In the genomic region with DNA sequence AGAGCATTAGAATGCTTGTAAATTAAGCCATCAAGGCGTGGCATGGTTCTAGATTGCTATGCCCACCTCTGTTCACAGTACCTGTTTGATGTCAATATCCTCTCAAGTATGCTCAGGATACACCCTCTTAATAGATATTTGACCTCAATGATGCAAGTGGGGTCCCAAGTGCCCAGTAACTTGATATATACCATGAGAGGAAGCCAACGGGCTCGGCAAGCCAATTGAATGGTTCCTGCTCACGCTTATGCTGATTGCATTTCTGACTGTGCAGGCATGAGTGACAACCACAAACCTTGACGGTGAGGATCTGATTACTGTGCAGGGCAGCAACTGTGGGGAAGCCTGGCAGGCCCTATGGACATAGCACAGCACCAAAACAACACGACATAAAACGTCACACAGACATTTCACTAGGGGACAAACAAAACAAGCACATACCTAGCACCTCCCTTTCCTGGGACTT, we compare ENCODE assay signal across 28 cellular contexts.
A peak's percentile ranks its signal among the peaks of the same experiment; 100 is the strongest.
DNase-seq lines count a peak whose midpoint lies in the region; ATAC-seq and TF ChIP-seq lines count a peak whose summit lies in the region.
"Had no signal": no experiment of that assay in that cellular context is flagged by ENCODE, and none has a peak within 500 bp of the region (broad histone marks: within the 10 kb centered on the region; RNA-seq: fewer than 3 reads in every experiment).

No MANE protein-coding gene starts in this region.

- TF ChIP-seq CTCF in gastrocnemius medialis (IDR thresholded peaks at IDR 0.05 in 4 of 5, conservative IDR thresholded peaks at IDR 0.05 in 1 of 5) (no peak), gastroesophageal sphincter (IDR thresholded peaks at IDR 0.05) (no peak), PC-3 (conservative IDR thresholded peaks at IDR 0.05; ENCODE audit: low read depth, low read length) (no peak)

- H3F3A ChIP-seq in PC-3 (ENCODE audit: low read length, unreplicated experiment) = no peaks in the 10 kb centered on the region

- no peak overlapping the region for H3K9ac ChIP-seq in PC-3 (ENCODE audit: low read length)
- H3K9ac ChIP-seq: SK-N-SH had no signal

- POLR2A ChIA-PET in PC-3 (lab: Charles Lee; ENCODE audit: unreplicated experiment) = no interaction called here

- no peaks in the 10 kb centered on the region for H3K9me2 ChIP-seq in PC-3 (replicated peaks; ENCODE audit: low read length)
- H3K9me2 ChIP-seq: SK-N-SH had no signal

- intact Hi-C loops in gastrocnemius medialis (cut with DNase I; ENCODE audit: low total_unique reads) = no loop called here
- intact Hi-C loops in PC-3 (cut with micrococcal nuclease) = no loop called here

- no peaks in the 10 kb centered on the region for H3K9me3 ChIP-seq in gastrocnemius medialis
- H3K9me3 ChIP-seq in gastroesophageal sphincter = no peaks in the 10 kb centered on the region
- no peaks in the 10 kb centered on the region for H3K9me3 ChIP-seq in PC-3 (ENCODE audit: low read length)
- H3K9me3 ChIP-seq: adrenal gland, right atrium auricular region, SK-N-SH had no signal

- no peaks in the 10 kb centered on the region for H3K36me3 ChIP-seq in gastrocnemius medialis
- no peaks in the 10 kb centered on the region for H3K36me3 ChIP-seq in gastroesophageal sphincter
- H3K36me3 ChIP-seq in PC-3 (ENCODE audit: low read depth, low read length) = no peaks in the 10 kb centered on the region
- H3K36me3 ChIP-seq: adrenal gland, right atrium auricular region had no signal

- TF ChIP-seq RAD21 in Ishikawa (IDR thresholded peaks at IDR 0.05; ENCODE audit: low read depth) = no peak

- TF ChIP-seq EP300 in Ishikawa (IDR thresholded peaks at IDR 0.05; ENCODE audit: borderline replicate concordance) (peak; percentile 81; the same call in 1 of the 2 replicates), gastroesophageal sphincter (IDR thresholded peaks at IDR 0.05) (no peak)

- H3K27me3 ChIP-seq in gastrocnemius medialis = no peaks in the 10 kb centered on the region
- no peaks in the 10 kb centered on the region for H3K27me3 ChIP-seq in gastroesophageal sphincter
- H3K27me3 ChIP-seq in PC-3 (ENCODE audit: low read length) = peaks cover 6% of the 10 kb centered on the region; the same call in 1 of the 2 replicates
- H3K27me3 ChIP-seq: adrenal gland, dorsolateral prefrontal cortex, right atrium auricular region had no signal

- DNase-seq in NCI-H510A treated with DMSO at 0.1 percent for 48 hours (lab: John Stamatoyannopoulos, UW) (peak; percentile 64), left kidney (ENCODE audit: low read depth, low spot score) (peak; percentile 85), gastrocnemius medialis (peak; percentile 59 to 61), PC-3 (no peak), COR-L47 (lab: John Stamatoyannopoulos, UW) (no peak)
- DNase-seq: activated CD4-positive, alpha-beta memory T cell treated with anti-CD3 and anti-CD28 coated beads for 36 hours; activated CD4-positive, CD25-positive, alpha-beta regulatory T cell treated with anti-CD3 and anti-CD28 coated beads, Interleukin-2, amount 50 U/mL, for 72 hours; activated CD8-positive, alpha-beta memory T cell treated with anti-CD3 and anti-CD28 coated beads, Interleukin-2, amount 50 U/mL, for 4 hours; activated naive CD4-positive, alpha-beta T cell treated with anti-CD3 and anti-CD28 coated beads for 36 hours; adrenal gland; C1 segment of cervical spinal cord; Calu3; dorsolateral prefrontal cortex; H7; hypothalamus; midbrain; naive thymus-derived CD8-positive, alpha-beta T cell; NCI-H1048; NCI-H1694; NCI-H2171 treated with DMSO at 0.1 percent for 48 hours; NCI-H526 treated with DMSO at 0.1 percent for 48 hours; SK-N-SH; stimulated activated CD4-positive, alpha-beta T cell treated with anti-CD3 and anti-CD28 coated beads, Interleukin-4, amount 100 ng/mL, for 24 hours; stimulated activated naive B cell treated with anti-CD40 and anti-IgM and Interleukin-4, amounts not matched to agents 10 μg/mL and 1 μg/mL and 100 μg/mL, for 72 hours; T-helper 17 cell had no signal

- H3K4me1 ChIP-seq in gastrocnemius medialis = peaks cover 0 to 3% of the 10 kb centered on the region in 2 donors
- no peaks in the 10 kb centered on the region for H3K4me1 ChIP-seq in gastroesophageal sphincter
- no peaks in the 10 kb centered on the region for H3K4me1 ChIP-seq in PC-3 (ENCODE audit: insufficient read depth, low read length)
- H3K4me1 ChIP-seq: adrenal gland, right atrium auricular region had no signal

- no peak overlapping the region for H3K4me2 ChIP-seq in PC-3 (ENCODE audit: low read length)
- H3K4me2 ChIP-seq: SK-N-SH had no signal

- in situ Hi-C loops in gastrocnemius medialis (cut with MboI; ENCODE audit: low sequenced_read_pairs in 4 of 4) = no loop called here

- no peaks in the 10 kb centered on the region for H4K20me1 ChIP-seq in PC-3 (ENCODE audit: low read length)

- WGBS in gastroesophageal sphincter (ENCODE audit: low coverage in 1 of 2), 2 donors = 87 to 94% methylated on average over 3 of the region's 7 CpGs

- TF ChIP-seq POLR2A in gastrocnemius medialis (IDR thresholded peaks at IDR 0.05) = no peak
- TF ChIP-seq POLR2A in gastroesophageal sphincter (IDR thresholded peaks at IDR 0.05) = no peak

- no peak overlapping the region for H2AFZ ChIP-seq in PC-3 (ENCODE audit: low read length)

- peak; percentile 94 to 96 for ATAC-seq in gastrocnemius medialis
- no peak for ATAC-seq in gastroesophageal sphincter
- ATAC-seq in PC-3 = no peak
- ATAC-seq: naive thymus-derived CD8-positive, alpha-beta T cell; T-helper 17 cell had no signal

- H3K27ac ChIP-seq in gastrocnemius medialis = peak overlapping the region; percentile 58 to 70 (median 66)
- no peak overlapping the region for H3K27ac ChIP-seq in gastroesophageal sphincter
- H3K27ac ChIP-seq in PC-3 (ENCODE audit: low read length) = no peak overlapping the region
- H3K27ac ChIP-seq: adrenal gland, dorsolateral prefrontal cortex, right atrium auricular region had no signal

- no peaks in the 10 kb centered on the region for H3K79me2 ChIP-seq in PC-3 (ENCODE audit: low read length)

- BruUV-seq in PC-3 (replicated peaks; lab: Mats Ljungman, UMichigan) = no TSS peak

- CTCF ChIA-PET in PC-3 (lab: Charles Lee) = no interaction called here

- H3K4me3 ChIP-seq in gastrocnemius medialis (no peak overlapping the region), gastroesophageal sphincter (no peak overlapping the region), PC-3 (ENCODE audit: low read length) (no peak overlapping the region)
- H3K4me3 ChIP-seq: adrenal gland, dorsolateral prefrontal cortex, right atrium auricular region had no signal

TF ChIP-seq in Ishikawa, 13 proteins besides CTCF, POLR2A, EP300 and RAD21:
- peak; percentile 63; the same call in 1 of the 2 replicates for TF ChIP-seq CEBPB (IDR thresholded peaks at IDR 0.05)
- TF ChIP-seq TEAD4 (IDR thresholded peaks at IDR 0.05) = peak; percentile 69
- TF ChIP-seq TCF12 (IDR thresholded peaks at IDR 0.05; ENCODE audit: low read depth) = peak; percentile 90
- TF ChIP-seq, protein P1, sequence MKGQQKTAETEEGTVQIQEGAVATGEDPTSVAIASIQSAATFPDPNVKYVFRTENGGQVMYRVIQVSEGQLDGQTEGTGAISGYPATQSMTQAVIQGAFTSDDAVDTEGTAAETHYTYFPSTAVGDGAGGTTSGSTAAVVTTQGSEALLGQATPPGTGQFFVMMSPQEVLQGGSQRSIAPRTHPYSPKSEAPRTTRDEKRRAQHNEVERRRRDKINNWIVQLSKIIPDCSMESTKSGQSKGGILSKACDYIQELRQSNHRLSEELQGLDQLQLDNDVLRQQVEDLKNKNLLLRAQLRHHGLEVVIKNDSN (IDR thresholded peaks at IDR 0.05) = peak; percentile 37; the same call in 1 of the 2 replicates
- TF ChIP-seq FOXM1 (IDR thresholded peaks at IDR 0.05; ENCODE audit: borderline replicate concordance, low read depth) = peak; percentile 74; the same call in 1 of the 2 replicates
- no peak for TF ChIP-seq TAF1 (IDR thresholded peaks at IDR 0.05; ENCODE audit: low read depth)
- no peak for TF ChIP-seq ZBTB7A (IDR thresholded peaks at IDR 0.05; ENCODE audit: low read depth)
- TF ChIP-seq NFIC (IDR thresholded peaks at IDR 0.05) = peak; percentile 78
- TF ChIP-seq, protein P2, sequence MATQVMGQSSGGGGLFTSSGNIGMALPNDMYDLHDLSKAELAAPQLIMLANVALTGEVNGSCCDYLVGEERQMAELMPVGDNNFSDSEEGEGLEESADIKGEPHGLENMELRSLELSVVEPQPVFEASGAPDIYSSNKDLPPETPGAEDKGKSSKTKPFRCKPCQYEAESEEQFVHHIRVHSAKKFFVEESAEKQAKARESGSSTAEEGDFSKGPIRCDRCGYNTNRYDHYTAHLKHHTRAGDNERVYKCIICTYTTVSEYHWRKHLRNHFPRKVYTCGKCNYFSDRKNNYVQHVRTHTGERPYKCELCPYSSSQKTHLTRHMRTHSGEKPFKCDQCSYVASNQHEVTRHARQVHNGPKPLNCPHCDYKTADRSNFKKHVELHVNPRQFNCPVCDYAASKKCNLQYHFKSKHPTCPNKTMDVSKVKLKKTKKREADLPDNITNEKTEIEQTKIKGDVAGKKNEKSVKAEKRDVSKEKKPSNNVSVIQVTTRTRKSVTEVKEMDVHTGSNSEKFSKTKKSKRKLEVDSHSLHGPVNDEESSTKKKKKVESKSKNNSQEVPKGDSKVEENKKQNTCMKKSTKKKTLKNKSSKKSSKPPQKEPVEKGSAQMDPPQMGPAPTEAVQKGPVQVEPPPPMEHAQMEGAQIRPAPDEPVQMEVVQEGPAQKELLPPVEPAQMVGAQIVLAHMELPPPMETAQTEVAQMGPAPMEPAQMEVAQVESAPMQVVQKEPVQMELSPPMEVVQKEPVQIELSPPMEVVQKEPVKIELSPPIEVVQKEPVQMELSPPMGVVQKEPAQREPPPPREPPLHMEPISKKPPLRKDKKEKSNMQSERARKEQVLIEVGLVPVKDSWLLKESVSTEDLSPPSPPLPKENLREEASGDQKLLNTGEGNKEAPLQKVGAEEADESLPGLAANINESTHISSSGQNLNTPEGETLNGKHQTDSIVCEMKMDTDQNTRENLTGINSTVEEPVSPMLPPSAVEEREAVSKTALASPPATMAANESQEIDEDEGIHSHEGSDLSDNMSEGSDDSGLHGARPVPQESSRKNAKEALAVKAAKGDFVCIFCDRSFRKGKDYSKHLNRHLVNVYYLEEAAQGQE (IDR thresholded peaks at IDR 0.05; ENCODE audit: low read depth) = no peak
- no peak for TF ChIP-seq YY1 (IDR thresholded peaks at IDR 0.05; ENCODE audit: low read depth)
- TF ChIP-seq, protein P3, sequence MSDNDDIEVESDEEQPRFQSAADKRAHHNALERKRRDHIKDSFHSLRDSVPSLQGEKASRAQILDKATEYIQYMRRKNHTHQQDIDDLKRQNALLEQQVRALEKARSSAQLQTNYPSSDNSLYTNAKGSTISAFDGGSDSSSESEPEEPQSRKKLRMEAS (IDR thresholded peaks at IDR 0.05) = no peak; the same call in 1 of the 2 replicates
- peak; percentile 73 for TF ChIP-seq CREB1 (IDR thresholded peaks at IDR 0.05; ENCODE audit: low read depth)
- no peak for TF ChIP-seq EGR1 (IDR thresholded peaks at IDR 0.05)

Comparison
In these comparisons a context has a peak if more than half of its experiments do, and no peak if none do; other contexts are left out.
1. DNase-seq: peak in NCI-H510A treated with DMSO at 0.1 percent for 48 hours (single experiment), left kidney (single experiment) and gastrocnemius medialis (2 of 2); none in PC-3 (single experiment) and COR-L47 (single experiment).
2. ATAC-seq: peak in gastrocnemius medialis (2 of 2); none in gastroesophageal sphincter (single experiment) and PC-3 (single experiment).
3. H3K27ac ChIP-seq: peak in gastrocnemius medialis (4 of 4); none in gastroesophageal sphincter (0 of 4) and PC-3 (single experiment).